ENCODE assay signal across 1 cellular context in the genomic region with DNA sequence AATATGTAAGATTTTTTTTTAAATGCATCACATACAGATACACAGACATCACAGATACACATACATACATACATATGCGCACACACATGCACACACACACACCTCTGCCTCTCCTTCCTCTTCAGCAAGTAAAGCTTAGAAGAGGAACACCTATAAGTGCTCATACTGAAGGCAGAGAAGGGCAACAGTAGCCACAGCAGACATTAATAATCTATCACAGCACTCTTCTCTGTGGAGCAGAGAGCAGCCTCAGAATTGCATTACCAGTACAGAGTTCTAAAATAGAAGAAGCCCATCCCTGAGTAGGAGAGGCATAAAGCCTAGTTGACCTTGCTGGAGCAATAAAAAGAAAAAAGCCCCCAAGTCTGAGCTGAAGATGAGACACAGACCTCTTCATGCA.
TF ChIP-seq lines count a peak whose summit lies in the region.

No MANE protein-coding gene starts in this region.

TF ChIP-seq in HEK293, 187 proteins besides CTCF, POLR2A, EP300 and RAD21 (continued from another document):
- TF ChIP-seq, protein P1, sequence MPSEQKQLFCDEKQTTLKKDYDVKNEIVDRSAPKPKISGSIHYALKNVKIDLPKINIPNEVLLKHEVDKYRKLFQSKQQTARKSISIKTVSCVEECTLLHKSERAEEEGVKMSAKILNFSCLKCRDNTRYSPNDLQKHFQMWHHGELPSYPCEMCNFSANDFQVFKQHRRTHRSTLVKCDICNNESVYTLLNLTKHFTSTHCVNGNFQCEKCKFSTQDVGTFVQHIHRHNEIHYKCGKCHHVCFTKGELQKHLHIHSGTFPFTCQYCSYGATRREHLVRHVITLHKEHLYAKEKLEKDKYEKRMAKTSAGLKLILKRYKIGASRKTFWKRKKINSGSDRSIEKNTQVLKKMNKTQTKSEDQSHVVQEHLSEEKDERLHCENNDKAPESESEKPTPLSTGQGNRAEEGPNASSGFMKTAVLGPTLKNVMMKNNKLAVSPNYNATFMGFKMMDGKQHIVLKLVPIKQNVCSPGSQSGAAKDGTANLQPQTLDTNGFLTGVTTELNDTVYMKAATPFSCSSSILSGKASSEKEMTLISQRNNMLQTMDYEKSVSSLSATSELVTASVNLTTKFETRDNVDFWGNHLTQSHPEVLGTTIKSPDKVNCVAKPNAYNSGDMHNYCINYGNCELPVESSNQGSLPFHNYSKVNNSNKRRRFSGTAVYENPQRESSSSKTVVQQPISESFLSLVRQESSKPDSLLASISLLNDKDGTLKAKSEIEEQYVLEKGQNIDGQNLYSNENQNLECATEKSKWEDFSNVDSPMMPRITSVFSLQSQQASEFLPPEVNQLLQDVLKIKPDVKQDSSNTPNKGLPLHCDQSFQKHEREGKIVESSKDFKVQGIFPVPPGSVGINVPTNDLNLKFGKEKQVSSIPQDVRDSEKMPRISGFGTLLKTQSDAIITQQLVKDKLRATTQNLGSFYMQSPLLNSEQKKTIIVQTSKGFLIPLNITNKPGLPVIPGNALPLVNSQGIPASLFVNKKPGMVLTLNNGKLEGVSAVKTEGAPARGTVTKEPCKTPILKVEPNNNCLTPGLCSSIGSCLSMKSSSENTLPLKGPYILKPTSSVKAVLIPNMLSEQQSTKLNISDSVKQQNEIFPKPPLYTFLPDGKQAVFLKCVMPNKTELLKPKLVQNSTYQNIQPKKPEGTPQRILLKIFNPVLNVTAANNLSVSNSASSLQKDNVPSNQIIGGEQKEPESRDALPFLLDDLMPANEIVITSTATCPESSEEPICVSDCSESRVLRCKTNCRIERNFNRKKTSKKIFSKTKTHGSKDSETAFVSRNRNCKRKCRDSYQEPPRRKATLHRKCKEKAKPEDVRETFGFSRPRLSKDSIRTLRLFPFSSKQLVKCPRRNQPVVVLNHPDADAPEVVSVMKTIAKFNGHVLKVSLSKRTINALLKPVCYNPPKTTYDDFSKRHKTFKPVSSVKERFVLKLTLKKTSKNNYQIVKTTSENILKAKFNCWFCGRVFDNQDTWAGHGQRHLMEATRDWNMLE (tag by site-specific recombination; conservative IDR thresholded peaks at IDR 0.05; ENCODE audit: low read depth), result no peak
